ENCODE assay signal across 9 cellular contexts in the genomic region with DNA sequence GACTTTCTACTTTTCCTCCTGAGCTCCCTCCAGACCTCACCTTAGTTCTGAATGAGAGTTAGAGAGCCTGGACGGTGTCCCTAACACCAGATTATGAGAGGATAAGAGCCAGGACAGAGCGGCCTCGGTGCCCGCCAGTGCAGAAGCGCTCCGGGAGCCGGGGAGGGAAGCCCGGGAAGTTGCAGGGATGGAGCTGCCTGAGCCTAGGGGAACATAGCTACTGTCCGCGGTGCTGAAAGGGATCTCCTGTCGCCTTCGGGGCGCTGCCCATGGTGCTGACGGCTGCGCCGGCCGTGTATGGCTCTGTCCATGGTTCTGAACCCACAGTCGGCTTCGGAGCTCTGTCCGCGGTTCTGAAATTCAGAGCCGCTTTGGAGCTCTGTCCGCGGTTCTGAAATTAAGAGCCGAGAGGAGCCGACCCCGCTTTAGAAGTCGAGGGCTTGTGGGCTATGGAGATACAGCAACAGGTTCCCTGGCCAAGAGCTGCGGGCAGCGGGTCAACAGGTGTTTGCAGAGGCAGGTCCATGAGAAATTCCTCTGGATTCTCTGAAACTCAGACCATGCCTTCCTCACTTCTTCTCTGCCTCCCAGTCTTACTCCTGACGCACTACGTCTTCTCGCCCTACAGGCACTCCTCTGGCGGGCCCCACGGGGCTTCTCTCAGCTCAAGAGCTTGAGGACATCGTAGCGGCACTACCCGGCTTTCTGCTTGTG.
DNase-seq lines count a peak whose midpoint lies in the region; ATAC-seq and TF ChIP-seq lines count a peak whose summit lies in the region.
"Had no signal": no experiment of that assay in that cellular context is flagged by ENCODE, and none has a peak within 500 bp of the region (broad histone marks: within the 10 kb centered on the region; RNA-seq: fewer than 3 reads in every experiment).

No MANE protein-coding gene starts in this region.

- H3K4me3 ChIP-seq in coronary artery = no peak overlapping the region

- DNase-seq in NCI-H524 (lab: John Stamatoyannopoulos, UW) (peak; percentile 10 to 36), NCI-H524 treated with DMSO at 0.1 percent for 48 hours (lab: John Stamatoyannopoulos, UW) (no peak), NCI-H1105 treated with DMSO at 0.1 percent for 48 hours (lab: John Stamatoyannopoulos, UW) (peak; percentile 28), coronary artery (ENCODE audit: low spot score) (peak; percentile 93), kidney glomerular epithelial cell (lab: John Stamatoyannopoulos, UW) (peak; percentile 68)
- peak; percentile 83 to 88 for DNase-seq in activated CD4-positive, alpha-beta T cell treated with anti-CD3 and anti-CD28 coated beads, Interleukin-2, amount 50 U/mL, for 24 hours (ENCODE audit: low read depth in 1 of 2, low spot score in 1 of 2)
- DNase-seq in stimulated activated CD4-positive, alpha-beta T cell treated with anti-CD3 and anti-CD28 coated beads, Interleukin-2, amount 100 ng/mL, for 4 hours (ENCODE audit: low read depth) = peak; percentile 73

- H3K27ac ChIP-seq in coronary artery = peak overlapping the region in 1 of 2 donors; percentile 27
- H3K27ac ChIP-seq: C4-2B had no signal

- TF ChIP-seq CTCF in coronary artery (IDR thresholded peaks at IDR 0.05) = no peak

- ATAC-seq in HG02885 (IDR thresholded peaks at IDR 0.05; ENCODE audit: poor library complexity, unreplicated experiment) = no peak
